ENCODE assay signal across 16 cellular contexts in genomic region chr2:127683766-127684165, GRCh38. TPM values are rescaled to one million over a fixed set of nuclear protein-coding genes. Genes with fewer than 3 reads are reported as not detected.
A peak's percentile ranks its signal among the peaks of the same experiment; 100 is the strongest.
DNase-seq lines count a peak whose midpoint lies in the region; ATAC-seq and TF ChIP-seq lines count a peak whose summit lies in the region.
"Had no signal": no experiment of that assay in that cellular context is flagged by ENCODE, and none has a peak within 500 bp of the region (broad histone marks: within the 10 kb centered on the region; RNA-seq: fewer than 3 reads in every experiment).

No MANE protein-coding gene starts in this region.

- TF ChIP-seq CTCF in GM23338 (conservative IDR thresholded peaks at IDR 0.05; ENCODE audit: low read depth in 2 of 2) (no peak), ascending aorta (IDR thresholded peaks at IDR 0.05) (no peak)

- ATAC-seq in GM23338 (no peak), HG03521 (IDR thresholded peaks at IDR 0.05; ENCODE audit: unreplicated experiment) (no peak), HG03460 (IDR thresholded peaks at IDR 0.05; ENCODE audit: unreplicated experiment) (no peak), GM21447 (IDR thresholded peaks at IDR 0.05; ENCODE audit: unreplicated experiment) (no peak)
- ATAC-seq: activated T-helper 17 cell treated with anti-CD3 and anti-CD28 coated beads, Interleukin-2, amount 50 U/mL, for 72 hours; esophagus mucosa had no signal

- no peak overlapping the region for H3K4me2 ChIP-seq in GM23338
- H3K4me2 ChIP-seq in skeletal muscle satellite cell (ENCODE audit: low read length) = peak overlapping the region; percentile 48
- H3K4me2 ChIP-seq: PC-9 had no signal

- H3K36me3 ChIP-seq in GM23338 (ENCODE audit: insufficient read depth) (no peaks in the 10 kb centered on the region), ascending aorta (no peaks in the 10 kb centered on the region), skeletal muscle satellite cell (ENCODE audit: insufficient read depth, low read length) (no peaks in the 10 kb centered on the region)
- H3K36me3 ChIP-seq: BLaER1 treated with 17β-estradiol and CSF1 and Interleukin-3, amounts not matched to agents 10 nM and 100 nM had no signal

- no peak overlapping the region for H3K4me3 Mint-ChIP-seq in GM23338
- H3K4me3 Mint-ChIP-seq: activated T-helper 17 cell treated with anti-CD3 and anti-CD28 coated beads, Interleukin-2, amount 50 U/mL, for 72 hours had no signal

- intact Hi-C loops in ascending aorta (cut with DNase I) = no loop called here

- DNase-seq in GM23338 (ENCODE audit: low spot score) (no peak), ascending aorta (ENCODE audit: low spot score in 2 of 2) (no peak), iPS-NIHi7 (ENCODE audit: extremely low spot score) (peak; percentile 6), NCI-H1092 (lab: John Stamatoyannopoulos, UW) (no peak)
- DNase-seq: DMS53, NCI-H1930, NCI-H524 treated with DMSO at 0.1 percent for 48 hours, PC-9 had no signal

- H3K4me1 ChIP-seq in GM23338 (ENCODE audit: insufficient read depth) (no peaks in the 10 kb centered on the region), ascending aorta (peaks cover 8 to 23% of the 10 kb centered on the region in 2 donors), skeletal muscle satellite cell (ENCODE audit: control insufficient read depth, insufficient read depth, low read length) (peaks cover 15% of the 10 kb centered on the region)

- H3K27me3 Mint-ChIP-seq in GM23338 (ENCODE audit: insufficient read depth, low read depth, poor library complexity) = peaks cover 2% of the 10 kb centered on the region

- H3K4me1 Mint-ChIP-seq in GM23338 = peaks cover 2% of the 10 kb centered on the region; the same call in 1 of the 3 replicates
- H3K4me1 Mint-ChIP-seq: activated T-helper 17 cell treated with anti-CD3 and anti-CD28 coated beads, Interleukin-2, amount 50 U/mL, for 72 hours had no signal

- no peaks in the 10 kb centered on the region for H3K79me2 ChIP-seq in GM23338 (replicated peaks; ENCODE audit: insufficient read depth)

- H3K27me3 ChIP-seq in GM23338 (ENCODE audit: insufficient read depth) = no peaks in the 10 kb centered on the region
- no peaks in the 10 kb centered on the region for H3K27me3 ChIP-seq in ascending aorta
- no peaks in the 10 kb centered on the region for H3K27me3 ChIP-seq in skeletal muscle satellite cell (ENCODE audit: control insufficient read depth, insufficient read depth, low read length)

- H3K9me3 ChIP-seq in ascending aorta (no peaks in the 10 kb centered on the region), skeletal muscle satellite cell (replicated peaks; ENCODE audit: low read length) (peaks cover 4% of the 10 kb centered on the region)

- peak overlapping the region; percentile 66; the same call in 1 of the 2 replicates for H2AFZ ChIP-seq in GM23338
- H2AFZ ChIP-seq: PC-9 had no signal

- no peak overlapping the region for H3K4me3 ChIP-seq in GM23338
- H3K4me3 ChIP-seq in ascending aorta = no peak overlapping the region
- no peak overlapping the region for H3K4me3 ChIP-seq in skeletal muscle satellite cell (ENCODE audit: low read length)
- H3K4me3 ChIP-seq: BLaER1 treated with 17β-estradiol and CSF1 and Interleukin-3, amounts not matched to agents 10 nM and 100 nM; PC-9 had no signal

- H4K20me1 ChIP-seq in GM23338 (replicated peaks; ENCODE audit: insufficient read depth) = no peaks in the 10 kb centered on the region

- no peaks in the 10 kb centered on the region for H3K36me3 Mint-ChIP-seq in GM23338 (ENCODE audit: low read depth)

- H3K27ac Mint-ChIP-seq in GM23338 = no peak overlapping the region
- H3K27ac Mint-ChIP-seq: activated T-helper 17 cell treated with anti-CD3 and anti-CD28 coated beads, Interleukin-2, amount 50 U/mL, for 72 hours had no signal

- no peaks in the 10 kb centered on the region for H3F3A ChIP-seq in GM23338 (replicated peaks; ENCODE audit: low read depth)

- H3K9ac ChIP-seq in skeletal muscle satellite cell (ENCODE audit: low read depth, low read length) = no peak overlapping the region

- H3K9me2 ChIP-seq in GM23338 (ENCODE audit: insufficient read depth) = no peaks in the 10 kb centered on the region

- peaks cover 8% of the 10 kb centered on the region for H3K9me3 Mint-ChIP-seq in GM23338
- H3K9me3 Mint-ChIP-seq: activated T-helper 17 cell treated with anti-CD3 and anti-CD28 coated beads, Interleukin-2, amount 50 U/mL, for 72 hours had no signal

- no peak overlapping the region for H3K27ac ChIP-seq in GM23338 (ENCODE audit: low read depth)
- H3K27ac ChIP-seq in ascending aorta = peak overlapping the region; percentile 35 to 55
- H3K27ac ChIP-seq: PC-9 had no signal

TF ChIP-seq in GM23338, 12 proteins besides CTCF, POLR2A, EP300 and RAD21:
- no peak for TF ChIP-seq JUNB (IDR thresholded peaks at IDR 0.05; ENCODE audit: unreplicated experiment)
- TF ChIP-seq, protein P1, sequence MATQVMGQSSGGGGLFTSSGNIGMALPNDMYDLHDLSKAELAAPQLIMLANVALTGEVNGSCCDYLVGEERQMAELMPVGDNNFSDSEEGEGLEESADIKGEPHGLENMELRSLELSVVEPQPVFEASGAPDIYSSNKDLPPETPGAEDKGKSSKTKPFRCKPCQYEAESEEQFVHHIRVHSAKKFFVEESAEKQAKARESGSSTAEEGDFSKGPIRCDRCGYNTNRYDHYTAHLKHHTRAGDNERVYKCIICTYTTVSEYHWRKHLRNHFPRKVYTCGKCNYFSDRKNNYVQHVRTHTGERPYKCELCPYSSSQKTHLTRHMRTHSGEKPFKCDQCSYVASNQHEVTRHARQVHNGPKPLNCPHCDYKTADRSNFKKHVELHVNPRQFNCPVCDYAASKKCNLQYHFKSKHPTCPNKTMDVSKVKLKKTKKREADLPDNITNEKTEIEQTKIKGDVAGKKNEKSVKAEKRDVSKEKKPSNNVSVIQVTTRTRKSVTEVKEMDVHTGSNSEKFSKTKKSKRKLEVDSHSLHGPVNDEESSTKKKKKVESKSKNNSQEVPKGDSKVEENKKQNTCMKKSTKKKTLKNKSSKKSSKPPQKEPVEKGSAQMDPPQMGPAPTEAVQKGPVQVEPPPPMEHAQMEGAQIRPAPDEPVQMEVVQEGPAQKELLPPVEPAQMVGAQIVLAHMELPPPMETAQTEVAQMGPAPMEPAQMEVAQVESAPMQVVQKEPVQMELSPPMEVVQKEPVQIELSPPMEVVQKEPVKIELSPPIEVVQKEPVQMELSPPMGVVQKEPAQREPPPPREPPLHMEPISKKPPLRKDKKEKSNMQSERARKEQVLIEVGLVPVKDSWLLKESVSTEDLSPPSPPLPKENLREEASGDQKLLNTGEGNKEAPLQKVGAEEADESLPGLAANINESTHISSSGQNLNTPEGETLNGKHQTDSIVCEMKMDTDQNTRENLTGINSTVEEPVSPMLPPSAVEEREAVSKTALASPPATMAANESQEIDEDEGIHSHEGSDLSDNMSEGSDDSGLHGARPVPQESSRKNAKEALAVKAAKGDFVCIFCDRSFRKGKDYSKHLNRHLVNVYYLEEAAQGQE (IDR thresholded peaks at IDR 0.05; ENCODE audit: unreplicated experiment) = no peak
- TF ChIP-seq CREB1 (CRISPR knock-in tag; IDR thresholded peaks at IDR 0.05; ENCODE audit: low read depth) = no peak
- no peak for TF ChIP-seq STAT1 (IDR thresholded peaks at IDR 0.05; ENCODE audit: unreplicated experiment)
- no peak for TF ChIP-seq ZNF331 (CRISPR knock-in tag; IDR thresholded peaks at IDR 0.05; ENCODE audit: low read depth)

RNA-seq across cellular contexts. Expression of gene LIMS2, which starts 8.4 kb away (rescaled TPM):
- 1.3 and 1.6 TPM in 2 replicates for total RNA-seq in GM23338 (2014; rRNA removed; shearing (Covaris generic))
- 2.6 and 3.5 TPM in 2 replicates for polyA plus RNA-seq in GM23338 (2016; fragmentation: Nextera tagmentation; extraction: Ambion mirVana)
- total RNA-seq in ascending aorta = 169 TPM
- total RNA-seq in skeletal muscle satellite cell (2012; rRNA removed) = under 0.01 and 1.7 TPM in 2 replicates

RNA-seq across cellular contexts. Expression of gene SFT2D3, which starts 17.5 kb away (rescaled TPM):
- 13.4 and 13.7 TPM in 2 replicates for total RNA-seq in GM23338 (2014; rRNA removed; shearing (Covaris generic))
- polyA plus RNA-seq in GM23338 (2016; fragmentation: Nextera tagmentation; extraction: Ambion mirVana) = not detected in 2 replicates
- total RNA-seq in ascending aorta = 8.3 TPM
- total RNA-seq in skeletal muscle satellite cell (2012; rRNA removed) = 2.3 and 3.3 TPM in 2 replicates

RNA-seq across cellular contexts. Expression of gene GPR17, which starts 37.8 kb away (rescaled TPM):
- not detected in 2 replicates for total RNA-seq in GM23338 (2014; rRNA removed; shearing (Covaris generic))
- polyA plus RNA-seq in GM23338 (2016; fragmentation: Nextera tagmentation; extraction: Ambion mirVana) = not detected in 2 replicates
- total RNA-seq in ascending aorta = not detected
- not detected in 2 replicates for total RNA-seq in skeletal muscle satellite cell (2012; rRNA removed)
- total RNA-seq: activated T-helper 17 cell treated with anti-CD3 and anti-CD28 coated beads, Interleukin-2, amount 50 U/mL, for 72 hours; esophagus mucosa; PC-9; subcutaneous adipose tissue had no signal

Comparison
In these comparisons a context has a peak if more than half of its experiments do, and no peak if none do; other contexts are left out.
1. RNA of gene LIMS2, which starts 8.4 kb away (total RNA-seq): 169 TPM in ascending aorta (single experiment); 1.3 to 1.6 TPM in GM23338; every median in the first group is over 10 times any median in the second.